In genomic region chr2:95113464-95113863, GRCh38 we compare ENCODE assay signal across 29 cellular contexts.
"Had no signal": no experiment of that assay in that cellular context is flagged by ENCODE, and none has a peak within 500 bp of the region (broad histone marks: within the 10 kb centered on the region; RNA-seq: fewer than 3 reads in every experiment).

No MANE protein-coding gene starts in this region.

- DNase-seq: activated CD4-positive, alpha-beta memory T cell treated with anti-CD3 and anti-CD28 coated beads, Interleukin-2, amount 10 ng/mL, durations not matched to agents 7 days and 5 days; activated CD4-positive, alpha-beta T cell treated with anti-CD3 and anti-CD28 coated beads for 1 hour; activated CD4-positive, alpha-beta T cell treated with anti-CD3 and anti-CD28 coated beads for 4 hours; activated CD4-positive, alpha-beta T cell treated with anti-CD3 and anti-CD28 coated beads, Interleukin-2, amount 10 ng/mL, durations not matched to agents 7 days and 5 days; activated CD4-positive, alpha-beta T cell treated with anti-CD3 and anti-CD28 coated beads, Interleukin-2, amount 50 U/mL, for 4 hours; activated CD8-positive, alpha-beta memory T cell treated with anti-CD3 and anti-CD28 coated beads, Interleukin-2, amount 50 U/mL, for 48 hours; activated gamma-delta T cell; activated naive CD4-positive, alpha-beta T cell; activated naive CD4-positive, alpha-beta T cell treated with anti-CD3 and anti-CD28 coated beads, Interleukin-2, amount 10 ng/mL, durations not matched to agents 7 days and 5 days; activated naive CD8-positive, alpha-beta T cell treated with anti-CD3 and anti-CD28 coated beads, Interleukin-2, amount 10 ng/mL, durations not matched to agents 7 days and 5 days; activated T-cell treated with anti-CD3 and anti-CD28 coated beads for 4 hours; activated T-cell treated with anti-CD3 and anti-CD28 coated beads, Interleukin-2, amount 50 U/mL, for 24 hours; activated T-cell treated with anti-CD3 and anti-CD28 coated beads, Interleukin-2, amount 50 U/mL, for 72 hours; amniotic stem cell; anterior cingulate cortex; brain microvascular endothelial cell; cortex of kidney; dermis blood vessel endothelial cell; effector CD4-positive, alpha-beta T cell; effector memory CD8-positive, alpha-beta T cell; erythroblast; foreskin keratinocyte; gastrocnemius medialis; hippocampal formation; T-helper 2 cell had no signal

- H3K4me3 ChIP-seq: esophagus muscularis mucosa, gastrocnemius medialis had no signal

- H3K27me3 ChIP-seq: brain microvascular endothelial cell, esophagus muscularis mucosa, foreskin keratinocyte, gastrocnemius medialis had no signal

- H3K9me3 ChIP-seq: esophagus muscularis mucosa, gastrocnemius medialis had no signal

- H3K4me1 ChIP-seq: foreskin keratinocyte had no signal

- ATAC-seq: activated naive CD4-positive, alpha-beta T cell treated with anti-CD3 and anti-CD28 coated beads, Interleukin-2, amount 50 U/mL, for 72 hours; activated T-cell treated with anti-CD3 and anti-CD28 coated beads, Interleukin-2, amount 50 U/mL, for 72 hours; effector memory CD8-positive, alpha-beta T cell; foreskin keratinocyte; WTC11 had no signal

- H3K27ac ChIP-seq: brain microvascular endothelial cell, esophagus muscularis mucosa, foreskin keratinocyte, gastrocnemius medialis, VCaP had no signal
